9 cellular contexts compared by ENCODE assay signal in genomic region chr1:202009326-202010031, GRCh38. TPM values are rescaled to one million over a fixed set of nuclear protein-coding genes. Genes with fewer than 3 reads are reported as not detected.
DNase-seq lines count a peak whose midpoint lies in the region; ATAC-seq lines count a peak whose summit lies in the region.
"Had no signal": no experiment of that assay in that cellular context is flagged by ENCODE, and none has a peak within 500 bp of the region (broad histone marks: within the 10 kb centered on the region; RNA-seq: fewer than 3 reads in every experiment).

No MANE protein-coding gene starts in this region.

- DNase-seq in GM04504 (ENCODE audit: low read depth) (peak; percentile 54), NCI-H524 treated with DMSO at 0.1 percent for 48 hours (lab: John Stamatoyannopoulos, UW) (peak; percentile 22), lung microvascular endothelial cell (ENCODE audit: low read depth in 2 of 2) (peak; percentile 70 to 78)
- DNase-seq in activated CD4-positive, alpha-beta T cell treated with anti-CD3 and anti-CD28 coated beads, Interleukin-2, amount 50 U/mL, for 4 hours, result peak; percentile 47 to 52
- peak in 2 of 3 donors; percentile 11 to 39 for DNase-seq in effector memory CD4-positive, alpha-beta T cell
- DNase-seq in stimulated activated CD8-positive, alpha-beta memory T cell treated with anti-CD3 and anti-CD28 coated beads, Interleukin-12 subunit alpha, Interleukin-12 subunit beta, amount 100 ng/mL, for 24 hours (ENCODE audit: extremely low read depth), result peak; percentile 31

- peak; percentile 49 for ATAC-seq in HG03280 (IDR thresholded peaks at IDR 0.05; ENCODE audit: unreplicated experiment)
- no peak for ATAC-seq in HG03039 (IDR thresholded peaks at IDR 0.05; ENCODE audit: unreplicated experiment)

- no peaks in the 10 kb centered on the region for H3K27me3 ChIP-seq in effector memory CD4-positive, alpha-beta T cell (replicated peaks; ENCODE audit: control insufficient read depth, insufficient read depth, low read length, poor library complexity, severe bottlenecking)

- H3K9me3 ChIP-seq in effector memory CD4-positive, alpha-beta T cell (ENCODE audit: control insufficient read depth, low read length), result no peaks in the 10 kb centered on the region

- peaks cover 13% of the 10 kb centered on the region for H3K36me3 ChIP-seq in effector memory CD4-positive, alpha-beta T cell (ENCODE audit: control insufficient read depth, insufficient read depth, low read length)

- no peak overlapping the region for H3K27ac ChIP-seq in effector memory CD4-positive, alpha-beta T cell (ENCODE audit: insufficient read depth, low read length, poor library complexity, severe bottlenecking)

- H3K4me3 ChIP-seq in effector memory CD4-positive, alpha-beta T cell (ENCODE audit: insufficient read depth, low read depth, low read length, poor library complexity, severe bottlenecking), result no peak overlapping the region

- no peaks in the 10 kb centered on the region for H3K4me1 ChIP-seq in effector memory CD4-positive, alpha-beta T cell (ENCODE audit: control insufficient read depth, insufficient read depth, low read length, poor library complexity, severe bottlenecking)

RNA-seq across cellular contexts. Expression of gene ELF3, which starts 0.9 kb away (rescaled TPM):
- under 0.01 TPM in 1 of 2 replicates, not detected in the other for total RNA-seq in lung microvascular endothelial cell
- total RNA-seq: skeletal muscle tissue had no signal

RNA-seq across cellular contexts. Expression of gene RNPEP, which starts 27.0 kb away (rescaled TPM):
- total RNA-seq in lung microvascular endothelial cell, result 24.2 and 31.2 TPM in 2 replicates

RNA-seq across cellular contexts. Expression of gene TIMM17A, which starts 54.2 kb away (rescaled TPM):
- total RNA-seq in lung microvascular endothelial cell, result 47.5 and 49.2 TPM in 2 replicates

Comparison
In these comparisons a context has a peak if more than half of its experiments do, and no peak if none do; other contexts are left out.
1. DNase-seq: peak in every context shown above with its lines; median percentile 74 in lung microvascular endothelial cell; 54 in GM04504; 50 in activated CD4-positive, alpha-beta T cell treated with anti-CD3 and anti-CD28 coated beads, Interleukin-2, amount 50 U/mL, for 4 hours; 31 in stimulated activated CD8-positive, alpha-beta memory T cell treated with anti-CD3 and anti-CD28 coated beads, Interleukin-12 subunit alpha, Interleukin-12 subunit beta, amount 100 ng/mL, for 24 hours; 25 in effector memory CD4-positive, alpha-beta T cell; 22 in NCI-H524 treated with DMSO at 0.1 percent for 48 hours.